31 cellular contexts compared by ENCODE assay signal in genomic region chr4:88037447-88037846, GRCh38.
"Had no signal": no experiment of that assay in that cellular context is flagged by ENCODE, and none has a peak within 500 bp of the region (broad histone marks: within the 10 kb centered on the region; RNA-seq: fewer than 3 reads in every experiment).

No MANE protein-coding gene starts in this region.

- H3K27me3 ChIP-seq: adrenal gland, body of pancreas, brain microvascular endothelial cell, breast epithelium had no signal

- H3K4me3 ChIP-seq: adrenal gland, body of pancreas, breast epithelium had no signal

- DNase-seq: activated CD4-positive, alpha-beta memory T cell treated with anti-CD3 and anti-CD28 coated beads, Interleukin-2, amount 10 ng/mL, durations not matched to agents 7 days and 5 days; activated CD4-positive, alpha-beta T cell treated with anti-CD3 and anti-CD28 coated beads for 1 hour; activated CD4-positive, alpha-beta T cell treated with anti-CD3 and anti-CD28 coated beads for 36 hours; activated CD4-positive, alpha-beta T cell treated with anti-CD3 and anti-CD28 coated beads for 48 hours; activated CD4-positive, alpha-beta T cell treated with anti-CD3 and anti-CD28 coated beads, Interleukin-2, amount 10 ng/mL, durations not matched to agents 7 days and 5 days; activated CD4-positive, alpha-beta T cell treated with anti-CD3 and anti-CD28 coated beads, Interleukin-2, amount 50 U/mL, for 48 hours; activated CD4-positive, CD25-positive, alpha-beta regulatory T cell; activated CD8-positive, alpha-beta memory T cell treated with anti-CD3 and anti-CD28 coated beads for 24 hours; activated CD8-positive, alpha-beta memory T cell treated with anti-CD3 and anti-CD28 coated beads, Interleukin-2, amount 10 ng/mL, durations not matched to agents 7 days and 5 days; activated CD8-positive, alpha-beta memory T cell treated with anti-CD3 and anti-CD28 coated beads, Interleukin-2, amount 50 U/mL, for 48 hours; activated CD8-positive, alpha-beta T cell treated with anti-CD3 and anti-CD28 coated beads, Interleukin-2, amount 10 ng/mL, durations not matched to agents 7 days and 5 days; activated effector memory CD4-positive, alpha-beta T cell treated with anti-CD3 and anti-CD28 coated beads, Interleukin-2, amount 50 U/mL, for 16 hours; activated gamma-delta T cell treated with Interleukin-2 at 50 U/mL for 16 hours; activated naive CD4-positive, alpha-beta T cell; activated naive CD4-positive, alpha-beta T cell treated with anti-CD3 and anti-CD28 coated beads for 36 hours; activated naive CD4-positive, alpha-beta T cell treated with anti-CD3 and anti-CD28 coated beads, Interleukin-2, amount 50 U/mL, for 16 hours; activated naive CD8-positive, alpha-beta T cell treated with anti-CD3 and anti-CD28 coated beads for 36 hours; activated T-cell treated with anti-CD3 and anti-CD28 coated beads, Interleukin-2, amount 50 U/mL, for 24 hours; activated T-cell treated with anti-CD3 and anti-CD28 coated beads, Interleukin-2, amount 50 U/mL, for 48 hours; adrenal gland; amniotic stem cell; aorta; body of pancreas; brain microvascular endothelial cell; central memory CD4-positive, alpha-beta T cell; T-helper 2 cell; T-helper 9 cell; WERI-Rb-1 had no signal

- H3K4me1 ChIP-seq: adrenal gland, breast epithelium had no signal

- ATAC-seq: activated CD4-positive, alpha-beta T cell treated with anti-CD3 and anti-CD28 coated beads for 36 hours; activated CD4-positive, CD25-positive, alpha-beta regulatory T cell treated with anti-CD3 and anti-CD28 coated beads, Interleukin-2, amount 50 U/mL, for 24 hours; activated CD8-positive, alpha-beta memory T cell treated with anti-CD3 and anti-CD28 coated beads, Interleukin-2, amount 10 ng/mL, durations not matched to agents 7 days and 5 days; activated CD8-positive, alpha-beta T cell treated with anti-CD3 and anti-CD28 coated beads, Interleukin-2, amount 10 ng/mL, durations not matched to agents 7 days and 5 days; body of pancreas; WTC11 had no signal

- H3K27ac ChIP-seq: adrenal gland, body of pancreas, brain microvascular endothelial cell, breast epithelium, WERI-Rb-1 had no signal

- H3K9me3 ChIP-seq: adrenal gland, body of pancreas, breast epithelium had no signal
